In genomic region chr10:86065711-86066251, GRCh38 we compare ENCODE assay signal across 18 cellular contexts.
DNase-seq lines count a peak whose midpoint lies in the region; TF ChIP-seq lines count a peak whose summit lies in the region.
"Had no signal": no experiment of that assay in that cellular context is flagged by ENCODE, and none has a peak within 500 bp of the region (broad histone marks: within the 10 kb centered on the region; RNA-seq: fewer than 3 reads in every experiment).

No MANE protein-coding gene starts in this region.

- H2AFZ ChIP-seq in neural progenitor cell (replicated peaks): no peak overlapping the region

- H3K4me2 ChIP-seq in neural progenitor cell: peak overlapping the region; percentile 50
- H3K4me2 ChIP-seq: BLaER1 had no signal

- H3K27ac Mint-ChIP-seq in neural progenitor cell: no peak overlapping the region
- H3K27ac Mint-ChIP-seq: CD14-positive monocyte; CD4-positive, alpha-beta memory T cell; H9 had no signal

- H3K27me3 Mint-ChIP-seq in neural progenitor cell (ENCODE audit: insufficient read depth, low read depth): peaks cover 11% of the 10 kb centered on the region

- intact Hi-C loops in spleen (cut with DNase I; ENCODE audit: low total_unique reads): no loop called here

- H3K9me3 Mint-ChIP-seq in neural progenitor cell: no peaks in the 10 kb centered on the region
- H3K9me3 Mint-ChIP-seq: CD14-positive monocyte, H9 had no signal

- H3F3A ChIP-seq in neural progenitor cell (ENCODE audit: low read depth): peaks cover 4% of the 10 kb centered on the region

- H3K9me3 ChIP-seq in neural progenitor cell (ENCODE audit: low read depth): no peaks in the 10 kb centered on the region
- H3K9me3 ChIP-seq in spleen: no peaks in the 10 kb centered on the region
- H3K9me3 ChIP-seq: BLaER1 had no signal

- H3K36me3 ChIP-seq in neural progenitor cell (no peaks in the 10 kb centered on the region), spleen (no peaks in the 10 kb centered on the region)
- H3K36me3 ChIP-seq: BLaER1 had no signal

- peaks cover 21% of the 10 kb centered on the region for H3K4me1 ChIP-seq in neural progenitor cell
- no peaks in the 10 kb centered on the region for H3K4me1 ChIP-seq in spleen
- H3K4me1 ChIP-seq: BLaER1 had no signal

- no peak overlapping the region for H3K4me3 Mint-ChIP-seq in neural progenitor cell
- H3K4me3 Mint-ChIP-seq: CD14-positive monocyte; CD4-positive, alpha-beta memory T cell; H9 had no signal

- DNase-seq in activated CD8-positive, alpha-beta memory T cell treated with anti-CD3 and anti-CD28 coated beads, Interleukin-2, amount 50 U/mL, for 48 hours: peak; percentile 28
- DNase-seq in activated CD8-positive, alpha-beta memory T cell treated with anti-CD3 and anti-CD28 coated beads, Interleukin-2, amount 50 U/mL, for 4 hours: no peak
- DNase-seq in astrocyte of the hippocampus (ENCODE audit: low read depth, low spot score) (peak; percentile 31), neural progenitor cell (ENCODE audit: low spot score) (peak; percentile 52), spleen (peak; percentile 47), NCI-H2171 (lab: John Stamatoyannopoulos, UW) (no peak)
- DNase-seq in stimulated activated CD4-positive, alpha-beta T cell treated with anti-CD3 and anti-CD28 coated beads, Interleukin-1b, Interleukin-23, amount 100 ng/mL, for 48 hours: no peak
- DNase-seq in activated CD4-positive, alpha-beta T cell treated with anti-CD3 and anti-CD28 coated beads, Interleukin-2, amount 50 U/mL, for 1 hour: no peak
- DNase-seq: 8988T; CD4-positive, alpha-beta memory T cell; DMS153; DND-41; EL; H9 had no signal

- H3K9ac ChIP-seq in neural progenitor cell: no peak overlapping the region
- H3K9ac ChIP-seq: BLaER1 had no signal

- WGBS in spleen, 5 donors: 70 to 75% (median 73%) methylated on average over 6 of the region's 6 CpGs

- no peak overlapping the region for H3K27ac ChIP-seq in neural progenitor cell
- no peak overlapping the region for H3K27ac ChIP-seq in spleen
- H3K27ac ChIP-seq: BLaER1, HL-60 had no signal

- H3K27me3 ChIP-seq in neural progenitor cell (no peaks in the 10 kb centered on the region), spleen (replicated peaks in 1 of 7) (peaks cover 0 to 37% (median 0%) of the 10 kb centered on the region in 7 donors)
- H3K27me3 ChIP-seq: BLaER1 had no signal

- TF ChIP-seq POLR2A in spleen (IDR thresholded peaks at IDR 0.05): no peak

- no peaks in the 10 kb centered on the region for H4K20me1 ChIP-seq in neural progenitor cell (ENCODE audit: low read depth)
- H4K20me1 ChIP-seq: BLaER1 had no signal

- no peak overlapping the region for H3K4me3 ChIP-seq in neural progenitor cell
- no peak overlapping the region for H3K4me3 ChIP-seq in spleen
- H3K4me3 ChIP-seq: BLaER1, GM12878 had no signal

- TF ChIP-seq CTCF in neural progenitor cell (IDR thresholded peaks at IDR 0.05): no peak
- TF ChIP-seq CTCF in spleen (IDR thresholded peaks at IDR 0.05 in 8 of 11, conservative IDR thresholded peaks at IDR 0.05 in 3 of 11): no peak

- no peaks in the 10 kb centered on the region for H3K79me2 ChIP-seq in neural progenitor cell (ENCODE audit: low read depth)

- H3K36me3 Mint-ChIP-seq in neural progenitor cell: no peaks in the 10 kb centered on the region
- H3K36me3 Mint-ChIP-seq: CD14-positive monocyte; CD4-positive, alpha-beta memory T cell had no signal

- H3K4me1 Mint-ChIP-seq in neural progenitor cell: peaks cover 23% of the 10 kb centered on the region
- H3K4me1 Mint-ChIP-seq: CD14-positive monocyte; CD4-positive, alpha-beta memory T cell had no signal

Comparison
In these comparisons a context has a peak if more than half of its experiments do, and no peak if none do; other contexts are left out.
1. DNase-seq: peak in activated CD8-positive, alpha-beta memory T cell treated with anti-CD3 and anti-CD28 coated beads, Interleukin-2, amount 50 U/mL, for 48 hours (single experiment), astrocyte of the hippocampus (single experiment), neural progenitor cell (single experiment) and spleen (single experiment); none in activated CD8-positive, alpha-beta memory T cell treated with anti-CD3 and anti-CD28 coated beads, Interleukin-2, amount 50 U/mL, for 4 hours (single experiment), stimulated activated CD4-positive, alpha-beta T cell treated with anti-CD3 and anti-CD28 coated beads, Interleukin-1b, Interleukin-23, amount 100 ng/mL, for 48 hours (single experiment), activated CD4-positive, alpha-beta T cell treated with anti-CD3 and anti-CD28 coated beads, Interleukin-2, amount 50 U/mL, for 1 hour (single experiment) and NCI-H2171 (single experiment).